9 cellular contexts compared by ENCODE assay signal in genomic region chr5:24629798-24630197, GRCh38. TPM values are rescaled to one million over a fixed set of nuclear protein-coding genes. Genes with fewer than 3 reads are reported as not detected.
"Had no signal": no experiment of that assay in that cellular context is flagged by ENCODE, and none has a peak within 500 bp of the region (broad histone marks: within the 10 kb centered on the region; RNA-seq: fewer than 3 reads in every experiment).

No MANE protein-coding gene starts in this region.

- H3K27ac ChIP-seq: GM23248 had no signal

- DNase-seq: GM23248, GOT3, H7, HFFc6, IMR-90 had no signal

- H3K4me3 Mint-ChIP-seq: HFFc6 had no signal

- H3K27ac Mint-ChIP-seq: HFFc6 had no signal

- H3K9ac ChIP-seq: GM23248 had no signal

- ATAC-seq: HCT116, K562 had no signal

- H3K9me3 ChIP-seq: HAP-1 had no signal

- H3K9me3 Mint-ChIP-seq: HFFc6 had no signal

- H3K36me3 ChIP-seq: HAP-1 had no signal

- H3K4me3 ChIP-seq: GM23248, HAP-1, K562 had no signal

RNA-seq across cellular contexts. Expression of gene CDH10, which starts 15.0 kb away (rescaled TPM):
- total RNA-seq: HT-29, K562 had no signal
- polyA plus RNA-seq: K562 had no signal
